21 cellular contexts compared by ENCODE assay signal in the genomic region with DNA sequence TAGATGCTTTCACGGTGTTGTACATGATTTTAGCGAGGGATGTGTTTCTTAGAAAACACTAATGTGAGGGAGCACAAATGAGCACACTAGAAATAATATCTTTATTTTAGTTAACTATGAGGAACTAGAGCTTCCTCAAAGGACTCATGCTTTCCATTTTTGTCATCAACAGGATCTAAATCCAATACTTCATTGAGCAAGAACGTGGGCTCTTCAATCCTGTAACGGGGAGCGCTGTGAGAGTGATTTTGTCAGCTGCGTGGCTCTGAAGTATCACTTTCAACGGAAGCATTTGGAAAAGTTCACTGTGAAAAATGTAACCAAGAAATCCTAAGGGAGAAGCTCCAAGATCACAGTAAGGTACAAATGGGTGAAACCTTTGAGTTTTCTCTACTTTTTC.
"Had no signal": no experiment of that assay in that cellular context is flagged by ENCODE, and none has a peak within 500 bp of the region (broad histone marks: within the 10 kb centered on the region; RNA-seq: fewer than 3 reads in every experiment).

No MANE protein-coding gene starts in this region.

- H3K4me2 ChIP-seq: hepatocyte had no signal

- H3K79me2 ChIP-seq: hepatocyte, parathyroid adenoma had no signal

- H3K4me3 Mint-ChIP-seq: activated CD4-positive, alpha-beta T cell treated with anti-CD3 and anti-CD28 coated beads, Interleukin-2, amount 10 ng/mL, durations not matched to agents 7 days and 5 days; activated naive CD8-positive, alpha-beta T cell; brain; central memory CD8-positive, alpha-beta T cell; naive thymus-derived CD8-positive, alpha-beta T cell; stimulated activated naive CD8-positive, alpha-beta T cell treated with anti-CD3 and anti-CD28 coated beads, Interleukin-15, Interleukin-2, amounts not matched to agents 100 ng/mL and 50 ng/mL, for 24 hours had no signal

- ATAC-seq: naive thymus-derived CD8-positive, alpha-beta T cell had no signal

- H3K4me1 ChIP-seq: esophagus muscularis mucosa, parathyroid adenoma, suprapubic skin had no signal

- H3K27ac Mint-ChIP-seq: activated CD4-positive, alpha-beta T cell treated with anti-CD3 and anti-CD28 coated beads, Interleukin-2, amount 10 ng/mL, durations not matched to agents 7 days and 5 days; activated naive CD8-positive, alpha-beta T cell; brain; naive thymus-derived CD8-positive, alpha-beta T cell; stimulated activated naive CD8-positive, alpha-beta T cell treated with anti-CD3 and anti-CD28 coated beads, Interleukin-15, Interleukin-2, amounts not matched to agents 100 ng/mL and 50 ng/mL, for 24 hours had no signal

- H3K36me3 Mint-ChIP-seq: activated naive CD8-positive, alpha-beta T cell; brain had no signal

- H3K27me3 Mint-ChIP-seq: brain had no signal

- H3K9ac ChIP-seq: parathyroid adenoma had no signal

- H3K36me3 ChIP-seq: esophagus muscularis mucosa, neutrophil, suprapubic skin had no signal

- H2AFZ ChIP-seq: hepatocyte, parathyroid adenoma had no signal

- H3K4me3 ChIP-seq: coronary artery, esophagus muscularis mucosa, hepatocyte, lung, suprapubic skin had no signal

- DNase-seq: activated CD4-positive, alpha-beta T cell treated with anti-CD3 and anti-CD28 coated beads, Interleukin-2, amount 10 ng/mL, durations not matched to agents 7 days and 5 days; activated CD4-positive, CD25-positive, alpha-beta regulatory T cell; activated CD8-positive, alpha-beta memory T cell treated with anti-CD3 and anti-CD28 coated beads for 24 hours; activated gamma-delta T cell treated with Interleukin-2 at 50 U/mL for 16 hours; islet precursor cell; naive thymus-derived CD8-positive, alpha-beta T cell; stimulated activated CD4-positive, alpha-beta T cell treated with anti-CD3 and anti-CD28 coated beads, Interleukin-4, amount 100 ng/mL, for 4 hours; stimulated activated CD8-positive, alpha-beta memory T cell treated with anti-CD3 and anti-CD28 coated beads, Interleukin-4, amount 100 ng/mL, for 48 hours; T-helper 2 cell; trophoblast cell had no signal

- H3K27ac ChIP-seq: coronary artery, esophagus muscularis mucosa, hepatocyte, neutrophil, parathyroid adenoma, suprapubic skin had no signal

- H3K9me3 Mint-ChIP-seq: central memory CD8-positive, alpha-beta T cell; stimulated activated naive CD8-positive, alpha-beta T cell treated with anti-CD3 and anti-CD28 coated beads, Interleukin-15, Interleukin-2, amounts not matched to agents 100 ng/mL and 50 ng/mL, for 24 hours had no signal

- H3K9me3 ChIP-seq: esophagus muscularis mucosa, neutrophil, suprapubic skin had no signal

- H3K4me1 Mint-ChIP-seq: brain; central memory CD8-positive, alpha-beta T cell had no signal

- H3K27me3 ChIP-seq: esophagus muscularis mucosa, hepatocyte, neutrophil, suprapubic skin had no signal
